In genomic region chr17:7293821-7294613, GRCh38 we compare ENCODE assay signal across 8 cellular contexts. TPM values are rescaled to one million over a fixed set of nuclear protein-coding genes. Genes with fewer than 3 reads are reported as not detected.
DNase-seq lines count a peak whose midpoint lies in the region; TF ChIP-seq lines count a peak whose summit lies in the region.

No MANE protein-coding gene starts in this region.

- no peaks in the 10 kb centered on the region for H3K79me2 ChIP-seq in osteoblast (ENCODE audit: insufficient read depth, low read length)

- 1% methylated on average over 31 of the region's 75 CpGs for WGBS in esophagus muscularis mucosa

- H3K27me3 ChIP-seq in esophagus muscularis mucosa, result peaks cover 0 to 37% (median 4%) of the 10 kb centered on the region in 4 donors
- H3K27me3 ChIP-seq in osteoblast (ENCODE audit: insufficient read depth, low read length), result peaks cover 46% of the 10 kb centered on the region

- H4K20me1 ChIP-seq in osteoblast (ENCODE audit: insufficient read depth, low read length), result peaks cover 3% of the 10 kb centered on the region

- no peaks in the 10 kb centered on the region for H3K9me3 ChIP-seq in esophagus muscularis mucosa
- no peaks in the 10 kb centered on the region for H3K9me3 ChIP-seq in osteoblast (ENCODE audit: low read depth, low read length)

- DNase-seq in Daoy (ENCODE audit: low read depth) (peak; percentile 30), NCI-H748 treated with DMSO at 0.1 percent for 48 hours (lab: John Stamatoyannopoulos, UW) (peak; percentile 63), esophagus muscularis mucosa (ENCODE audit: extremely low spot score) (no peak), osteoblast (ENCODE audit: insufficient read length, low spot score, missing footprints) (peak; percentile 86), C1 segment of cervical spinal cord (lab: John Stamatoyannopoulos, UW) (no peak), SIG-M5 treated with dmso at 0.1 percent for 504 hours (lab: John Stamatoyannopoulos, UW; ENCODE audit: unreplicated experiment) (no peak), MV-4-11 (lab: John Stamatoyannopoulos, UW) (no peak), NCI-H1092 (lab: John Stamatoyannopoulos, UW) (no peak)

- H3K4me1 ChIP-seq in esophagus muscularis mucosa (peaks cover 62 to 79% (median 78%) of the 10 kb centered on the region in 4 donors), osteoblast (ENCODE audit: insufficient read depth, low read length) (peaks cover 3% of the 10 kb centered on the region)

- intact Hi-C loops in esophagus muscularis mucosa (cut with DNase I), result no loop called here

- no peak for TF ChIP-seq CTCF in esophagus muscularis mucosa (IDR thresholded peaks at IDR 0.05)
- no peak for TF ChIP-seq CTCF in osteoblast (IDR thresholded peaks at IDR 0.05; ENCODE audit: extremely low read depth, low read depth, low read length)

- H3K4me3 ChIP-seq in esophagus muscularis mucosa, result peak overlapping the region; percentile 46 to 54 (median 48)
- no peak overlapping the region for H3K4me3 ChIP-seq in osteoblast (ENCODE audit: insufficient read depth, low read length)

- H3K4me2 ChIP-seq in osteoblast (ENCODE audit: insufficient read depth, low read length), result no peak overlapping the region

- H3K27ac ChIP-seq in esophagus muscularis mucosa (replicated peaks in 1 of 4) (peak overlapping the region; percentile 81 to 96 (median 92)), osteoblast (ENCODE audit: low read depth, low read length) (no peak overlapping the region)

- no peak for TF ChIP-seq EP300 in esophagus muscularis mucosa (IDR thresholded peaks at IDR 0.05)

- H2AFZ ChIP-seq in osteoblast (ENCODE audit: low read length), result no peak overlapping the region

- H3K36me3 ChIP-seq in esophagus muscularis mucosa (no peaks in the 10 kb centered on the region), osteoblast (ENCODE audit: insufficient read depth, low read length) (no peaks in the 10 kb centered on the region)

- TF ChIP-seq POLR2A in esophagus muscularis mucosa (IDR thresholded peaks at IDR 0.05; ENCODE audit: low read depth), result no peak

RNA-seq across cellular contexts. Expression of gene YBX2, which starts 0.4 kb away (rescaled TPM):
- 0.15 and 2.4 TPM in 2 replicates for total RNA-seq in Daoy (2014; rRNA removed; shearing (Covaris generic))
- total RNA-seq in esophagus muscularis mucosa, result 1 to 10 TPM; 3.6 to 8.7 (median 4.4) TPM
- total RNA-seq in osteoblast, result under 0.01 TPM in 1 of 2 replicates, not detected in the other

RNA-seq across cellular contexts. Expression of gene SLC2A4, which starts 12.5 kb away (rescaled TPM):
- total RNA-seq in Daoy (2014; rRNA removed; shearing (Covaris generic)), result 0.06 TPM in 1 of 2 replicates, not detected in the other
- total RNA-seq in esophagus muscularis mucosa (100 to 1,000 TPM; 144 to 197 (median 157) TPM), osteoblast (under 0.01 and 0.29 TPM in 2 replicates)

RNA-seq across cellular contexts. Expression of gene EIF5A, which starts 13.4 kb away (rescaled TPM):
- 861 and 1,090 TPM in 2 replicates for total RNA-seq in Daoy (2014; rRNA removed; shearing (Covaris generic))
- total RNA-seq in esophagus muscularis mucosa (100 to 1,000 TPM; 145 to 214 (median 204) TPM), osteoblast (436 and 491 TPM in 2 replicates)

RNA-seq across cellular contexts. Expression of gene GPS2, which starts 21.1 kb away (rescaled TPM):
- 84.3 and 91.6 TPM in 2 replicates for total RNA-seq in Daoy (2014; rRNA removed; shearing (Covaris generic))
- 100 to 1,000 TPM in 1 of 4 donors, 10 to 100 TPM in 3; 89.6 to 112 (median 90.2) TPM for total RNA-seq in esophagus muscularis mucosa
- total RNA-seq in osteoblast, result 46.9 and 48.1 TPM in 2 replicates

RNA-seq across cellular contexts. Expression of gene CLDN7, which starts 31.7 kb away (rescaled TPM):
- total RNA-seq in Daoy (2014; rRNA removed; shearing (Covaris generic)), result not detected in 2 replicates
- total RNA-seq in esophagus muscularis mucosa (1 to 10 TPM; 1.7 to 3.4 (median 2.1) TPM), osteoblast (0.36 and 1.8 TPM in 2 replicates)

Comparison
In these comparisons a context has a peak if more than half of its experiments do, and no peak if none do; other contexts are left out.
1. DNase-seq: peak in Daoy (single experiment), NCI-H748 treated with DMSO at 0.1 percent for 48 hours (single experiment) and osteoblast (single experiment); none in esophagus muscularis mucosa (single experiment), C1 segment of cervical spinal cord (0 of 14), SIG-M5 treated with dmso at 0.1 percent for 504 hours (single experiment), MV-4-11 (single experiment) and NCI-H1092 (single experiment).
2. RNA of gene SLC2A4, which starts 12.5 kb away (total RNA-seq): 144 to 197 TPM in esophagus muscularis mucosa; 0.06 TPM in Daoy and under 0.01 to 0.29 TPM in osteoblast; every median in the first group is over 100 times any median in the second.